Comparison of ENCODE assay signal across 9 cellular contexts in genomic region chr1:207890136-207890738, GRCh38. TPM values are rescaled to one million over a fixed set of nuclear protein-coding genes. Genes with fewer than 3 reads are reported as not detected.
DNase-seq lines count a peak whose midpoint lies in the region; ATAC-seq and TF ChIP-seq lines count a peak whose summit lies in the region.
"Had no signal": no experiment of that assay in that cellular context is flagged by ENCODE, and none has a peak within 500 bp of the region (broad histone marks: within the 10 kb centered on the region; RNA-seq: fewer than 3 reads in every experiment).

No MANE protein-coding gene starts in this region.

- H3K4me3 ChIP-seq in mesodermal cell (ENCODE audit: extremely low read depth, insufficient read depth, low read length, poor library complexity, severe bottlenecking) = no peak overlapping the region
- H3K4me3 ChIP-seq in BE2C (ENCODE audit: low read depth, low read length) = no peak overlapping the region

- H3K4me1 ChIP-seq in mesodermal cell (ENCODE audit: control insufficient read depth, insufficient read depth, low read length, poor library complexity, severe bottlenecking) = peaks cover 33% of the 10 kb centered on the region
- H3K4me1 ChIP-seq in BE2C = peaks cover 3% of the 10 kb centered on the region; the same call in 1 of the 2 replicates

- 68 to 70% methylated on average over 2 to 3 of the region's 4 CpGs for WGBS in mesodermal cell (ENCODE audit: insufficient coverage in 2 of 2), 2 experiments

- intact Hi-C loops in Right ventricle myocardium inferior (cut with DNase I) = no loop called here
- intact Hi-C loops in cardiac septum (cut with DNase I) = loop anchor here (2.0 kb wide), 1 partner anchor 19 kb away; no protein-coding TSS in a partner anchor

- H3K27me3 ChIP-seq in BE2C = no peaks in the 10 kb centered on the region

- H3K9me3 ChIP-seq in mesodermal cell (ENCODE audit: control insufficient read depth, low read length) (no peaks in the 10 kb centered on the region), BE2C (no peaks in the 10 kb centered on the region)

- H3K27ac ChIP-seq in mesodermal cell (ENCODE audit: low read depth, low read length, severe bottlenecking) = peak overlapping the region; percentile 74
- H3K27ac ChIP-seq: C4-2B had no signal

- peak; percentile 86 for ATAC-seq in Right ventricle myocardium inferior

- H3K36me3 ChIP-seq in mesodermal cell (ENCODE audit: control insufficient read depth, insufficient read depth, low read length) (no peaks in the 10 kb centered on the region), BE2C (no peaks in the 10 kb centered on the region)

- TF ChIP-seq CTCF in BE2C (IDR thresholded peaks at IDR 0.05; ENCODE audit: low read depth, low read length) = no peak

- DNase-seq in Right ventricle myocardium inferior (ENCODE audit: missing footprints) (peak; percentile 87), cardiac septum (ENCODE audit: low spot score) (no peak), dermis blood vessel endothelial cell (peak; percentile 99), DMS79 treated with DMSO at 0.1 percent for 48 hours (lab: John Stamatoyannopoulos, UW) (no peak), NCI-H2227 (lab: John Stamatoyannopoulos, UW; ENCODE audit: unreplicated experiment) (no peak), BE2C (no peak), GOT3 (lab: John Stamatoyannopoulos, UW) (no peak)

RNA-seq across cellular contexts. Expression of gene CD34, which starts 20.7 kb away (rescaled TPM):
- total RNA-seq in Right ventricle myocardium inferior = 84.8 TPM
- 49.9 TPM for total RNA-seq in cardiac septum
- 62.4 and 126 TPM in 2 replicates for total RNA-seq in dermis blood vessel endothelial cell
- 33.7 TPM for polyA plus RNA-seq in mesodermal cell (2013, experiment 1 of 2)
- polyA plus RNA-seq in mesodermal cell (2013, experiment 2 of 2) = 21.7 TPM
- 0.32 TPM for polyA plus RNA-seq in BE2C (2012; ENCODE audit: insufficient read depth, insufficient read length, low read depth)

Comparison
In these comparisons a context has a peak if more than half of its experiments do, and no peak if none do; other contexts are left out.
1. DNase-seq: peak in Right ventricle myocardium inferior (single experiment) and dermis blood vessel endothelial cell (single experiment); none in cardiac septum (single experiment), DMS79 treated with DMSO at 0.1 percent for 48 hours (single experiment), NCI-H2227 (single experiment), BE2C (single experiment) and GOT3 (single experiment).